ENCODE assay signal across 14 cellular contexts in genomic region chr4:43816107-43816506, GRCh38.
"Had no signal": no experiment of that assay in that cellular context is flagged by ENCODE, and none has a peak within 500 bp of the region (broad histone marks: within the 10 kb centered on the region; RNA-seq: fewer than 3 reads in every experiment).

No MANE protein-coding gene starts in this region.

- DNase-seq: activated CD4-positive, alpha-beta T cell treated with anti-CD3 and anti-CD28 coated beads for 1 hour; activated effector memory CD4-positive, alpha-beta T cell treated with anti-CD3 and anti-CD28 coated beads, Interleukin-2, amount 50 U/mL, for 16 hours; activated T-cell treated with anti-CD3 and anti-CD28 coated beads, Interleukin-2, amount 50 U/mL, for 72 hours; caudate nucleus; erythroblast; head of caudate nucleus; left ventricle myocardium inferior; naive B cell; right lobe of liver; stimulated activated CD4-positive, alpha-beta T cell treated with anti-CD3 and anti-CD28 coated beads, Interleukin-4, amount 100 ng/mL, for 1 hour; testis; WERI-Rb-1 had no signal

- ATAC-seq: activated T-cell treated with anti-CD3 and anti-CD28 coated beads, Interleukin-2, amount 50 U/mL, for 72 hours; right lobe of liver had no signal

- H3K4me3 ChIP-seq: left ventricle myocardium inferior, prostate gland, right lobe of liver, smooth muscle cell, testis had no signal
